15 cellular contexts compared by ENCODE assay signal in genomic region chr6:146875927-146876270, GRCh38.
A peak's percentile ranks its signal among the peaks of the same experiment; 100 is the strongest.
DNase-seq lines count a peak whose midpoint lies in the region; ATAC-seq and TF ChIP-seq lines count a peak whose summit lies in the region.
"Had no signal": no experiment of that assay in that cellular context is flagged by ENCODE, and none has a peak within 500 bp of the region (broad histone marks: within the 10 kb centered on the region; RNA-seq: fewer than 3 reads in every experiment).

No MANE protein-coding gene starts in this region.

- CTCF ChIA-PET in Calu3 (lab: Charles Lee) = no interaction called here

- H3K27ac ChIP-seq in neural progenitor cell (no peak overlapping the region), testis (no peak overlapping the region)
- H3K27ac ChIP-seq: Peyer's patch had no signal

- no peak for DNase-seq in stimulated activated naive CD8-positive, alpha-beta T cell treated with anti-CD3 and anti-CD28 coated beads, Interleukin-15, Interleukin-2, amounts not matched to agents 100 U/mL and 50 U/mL, for 24 hours
- no peak for DNase-seq in activated naive CD8-positive, alpha-beta T cell treated with anti-CD3 and anti-CD28 coated beads, Interleukin-2, amount 50 U/mL, for 24 hours
- DNase-seq in neural progenitor cell (ENCODE audit: low spot score) (no peak), DMS79 (lab: John Stamatoyannopoulos, UW) (no peak), testis (no peak), cortex of kidney (lab: John Stamatoyannopoulos, UW) (no peak), Calu3 (no peak)
- DNase-seq: C1 segment of cervical spinal cord, H7, NCI-H1417 treated with DMSO at 0.1 percent for 48 hours, NCI-H2029 treated with DMSO at 0.1 percent for 48 hours, NCI-H2171 treated with DMSO at 0.1 percent for 48 hours, Peyer's patch had no signal

- H3K36me3 ChIP-seq in neural progenitor cell (no peaks in the 10 kb centered on the region), testis (ENCODE audit: low read depth, missing control alignments) (no peaks in the 10 kb centered on the region)
- H3K36me3 ChIP-seq: Peyer's patch had no signal

- WGBS in testis, 2 donors = 89 to 91% methylated on average over 4 of the region's 4 CpGs

- no peak for TF ChIP-seq POLR2A in testis (IDR thresholded peaks at IDR 0.05)

- no peak overlapping the region for H3K4me2 ChIP-seq in neural progenitor cell

- no peaks in the 10 kb centered on the region for H3K79me2 ChIP-seq in neural progenitor cell (ENCODE audit: low read depth)

- H3K27ac Mint-ChIP-seq in stimulated activated naive CD8-positive, alpha-beta T cell treated with anti-CD3 and anti-CD28 coated beads, Interleukin-15, Interleukin-2, amounts not matched to agents 100 ng/mL and 50 ng/mL, for 24 hours = peak overlapping the region; percentile 98
- peak overlapping the region; percentile 88 for H3K27ac Mint-ChIP-seq in activated naive CD8-positive, alpha-beta T cell treated with anti-CD3 and anti-CD28 coated beads, Interleukin-2, amount 50 U/mL, for 24 hours
- peak overlapping the region; percentile 30 for H3K27ac Mint-ChIP-seq in neural progenitor cell
- H3K27ac Mint-ChIP-seq in Calu3 (ENCODE audit: unreplicated experiment) = no peak overlapping the region

- TF ChIP-seq CTCF in neural progenitor cell (IDR thresholded peaks at IDR 0.05) = no peak
- TF ChIP-seq CTCF in testis (IDR thresholded peaks at IDR 0.05) = no peak
- no peak for TF ChIP-seq CTCF in Calu3 (IDR thresholded peaks at IDR 0.05; ENCODE audit: unreplicated experiment)

- peaks cover 7% of the 10 kb centered on the region for H3K9me3 Mint-ChIP-seq in stimulated activated naive CD8-positive, alpha-beta T cell treated with anti-CD3 and anti-CD28 coated beads, Interleukin-15, Interleukin-2, amounts not matched to agents 100 ng/mL and 50 ng/mL, for 24 hours
- H3K9me3 Mint-ChIP-seq in activated naive CD8-positive, alpha-beta T cell treated with anti-CD3 and anti-CD28 coated beads, Interleukin-2, amount 50 U/mL, for 24 hours = peaks cover 3% of the 10 kb centered on the region
- H3K9me3 Mint-ChIP-seq in neural progenitor cell (no peaks in the 10 kb centered on the region), Calu3 (ENCODE audit: low read depth, unreplicated experiment) (no peaks in the 10 kb centered on the region)

- H3K36me3 Mint-ChIP-seq in stimulated activated naive CD8-positive, alpha-beta T cell treated with anti-CD3 and anti-CD28 coated beads, Interleukin-15, Interleukin-2, amounts not matched to agents 100 ng/mL and 50 ng/mL, for 24 hours (ENCODE audit: low read depth) = no peaks in the 10 kb centered on the region
- H3K36me3 Mint-ChIP-seq in activated naive CD8-positive, alpha-beta T cell treated with anti-CD3 and anti-CD28 coated beads, Interleukin-2, amount 50 U/mL, for 24 hours (ENCODE audit: low read depth) = no peaks in the 10 kb centered on the region
- H3K36me3 Mint-ChIP-seq in neural progenitor cell (no peaks in the 10 kb centered on the region), Calu3 (ENCODE audit: insufficient read depth, unreplicated experiment) (no peaks in the 10 kb centered on the region)

- H3K27me3 Mint-ChIP-seq in stimulated activated naive CD8-positive, alpha-beta T cell treated with anti-CD3 and anti-CD28 coated beads, Interleukin-15, Interleukin-2, amounts not matched to agents 100 ng/mL and 50 ng/mL, for 24 hours = peaks cover 2% of the 10 kb centered on the region
- peaks cover 2% of the 10 kb centered on the region for H3K27me3 Mint-ChIP-seq in activated naive CD8-positive, alpha-beta T cell treated with anti-CD3 and anti-CD28 coated beads, Interleukin-2, amount 50 U/mL, for 24 hours
- H3K27me3 Mint-ChIP-seq in neural progenitor cell (ENCODE audit: insufficient read depth, low read depth) (no peaks in the 10 kb centered on the region), Calu3 (ENCODE audit: unreplicated experiment) (no peaks in the 10 kb centered on the region)

- BruUV-seq in Calu3 (replicated peaks; lab: Mats Ljungman, UMichigan) = no TSS peak

- H3K4me3 ChIP-seq in neural progenitor cell = no peak overlapping the region
- H3K4me3 ChIP-seq in testis = no peak overlapping the region
- H3K4me3 ChIP-seq: Peyer's patch had no signal

- intact Hi-C loops in testis (cut with DNase I; ENCODE audit: low total_unique reads) = no loop called here
- intact Hi-C loops in Calu3 (cut with micrococcal nuclease; ENCODE audit: unreplicated experiment) = no loop called here

- H3K27me3 ChIP-seq in neural progenitor cell (no peaks in the 10 kb centered on the region), testis (no peaks in the 10 kb centered on the region)
- H3K27me3 ChIP-seq: Peyer's patch had no signal

- H3K9ac ChIP-seq in neural progenitor cell = no peak overlapping the region

- ATAC-seq in stimulated activated naive CD8-positive, alpha-beta T cell treated with anti-CD3 and anti-CD28 coated beads, Interleukin-15, Interleukin-2, amounts not matched to agents 100 U/mL and 50 U/mL, for 24 hours = no peak
- no peak for ATAC-seq in activated naive CD8-positive, alpha-beta T cell treated with anti-CD3 and anti-CD28 coated beads, Interleukin-2, amount 50 U/mL, for 24 hours
- ATAC-seq: Right ventricle myocardium inferior had no signal

- peak overlapping the region; percentile 86 for H2AFZ ChIP-seq in neural progenitor cell (replicated peaks)

- H4K20me1 ChIP-seq in neural progenitor cell (ENCODE audit: low read depth) = no peaks in the 10 kb centered on the region

- H3K4me1 ChIP-seq in neural progenitor cell (peaks cover 3% of the 10 kb centered on the region), testis (no peaks in the 10 kb centered on the region)
- H3K4me1 ChIP-seq: Peyer's patch had no signal

- peaks cover 56% of the 10 kb centered on the region for H3K4me1 Mint-ChIP-seq in stimulated activated naive CD8-positive, alpha-beta T cell treated with anti-CD3 and anti-CD28 coated beads, Interleukin-15, Interleukin-2, amounts not matched to agents 100 ng/mL and 50 ng/mL, for 24 hours (ENCODE audit: low read depth)
- H3K4me1 Mint-ChIP-seq in activated naive CD8-positive, alpha-beta T cell treated with anti-CD3 and anti-CD28 coated beads, Interleukin-2, amount 50 U/mL, for 24 hours = peaks cover 61% of the 10 kb centered on the region
- H3K4me1 Mint-ChIP-seq in neural progenitor cell = peaks cover 12% of the 10 kb centered on the region
- H3K4me1 Mint-ChIP-seq in Calu3 (ENCODE audit: low read depth, unreplicated experiment) = peaks cover 29% of the 10 kb centered on the region

- H3F3A ChIP-seq in neural progenitor cell (ENCODE audit: low read depth) = no peaks in the 10 kb centered on the region

- H3K9me3 ChIP-seq in neural progenitor cell (ENCODE audit: low read depth) = no peaks in the 10 kb centered on the region
- no peaks in the 10 kb centered on the region for H3K9me3 ChIP-seq in testis
- H3K9me3 ChIP-seq: Peyer's patch had no signal

- no peak overlapping the region for H3K4me3 Mint-ChIP-seq in stimulated activated naive CD8-positive, alpha-beta T cell treated with anti-CD3 and anti-CD28 coated beads, Interleukin-15, Interleukin-2, amounts not matched to agents 100 ng/mL and 50 ng/mL, for 24 hours
- H3K4me3 Mint-ChIP-seq in activated naive CD8-positive, alpha-beta T cell treated with anti-CD3 and anti-CD28 coated beads, Interleukin-2, amount 50 U/mL, for 24 hours = no peak overlapping the region
- H3K4me3 Mint-ChIP-seq in neural progenitor cell = no peak overlapping the region
- no peak overlapping the region for H3K4me3 Mint-ChIP-seq in Calu3 (ENCODE audit: low read depth, unreplicated experiment)
